ENCODE assay signal across 8 cellular contexts in genomic region chr13:92321174-92321573, GRCh38.
"Had no signal": no experiment of that assay in that cellular context is flagged by ENCODE, and none has a peak within 500 bp of the region (broad histone marks: within the 10 kb centered on the region; RNA-seq: fewer than 3 reads in every experiment).

No MANE protein-coding gene starts in this region.

- DNase-seq: IMR-90, KBM-7, KG1 had no signal

- H3K4me3 ChIP-seq: K562 had no signal

- H3K27ac ChIP-seq: HL-60, KMS-11 had no signal

- H3K36me3 Mint-ChIP-seq: IgD-negative memory B cell had no signal

- H3K4me3 Mint-ChIP-seq: IgD-negative memory B cell had no signal

- H3K27me3 Mint-ChIP-seq: IgD-negative memory B cell had no signal

- H3K27ac Mint-ChIP-seq: IgD-negative memory B cell had no signal

- H3K4me1 Mint-ChIP-seq: IgD-negative memory B cell had no signal

- ATAC-seq: HepG2, K562 had no signal
